In genomic region chr7:365593-365992, GRCh38 we compare ENCODE assay signal across 18 cellular contexts.
DNase-seq lines count a peak whose midpoint lies in the region; ATAC-seq, FAIRE-seq and TF ChIP-seq lines count a peak whose summit lies in the region.
"Had no signal": no experiment of that assay in that cellular context is flagged by ENCODE, and none has a peak within 500 bp of the region (broad histone marks: within the 10 kb centered on the region; RNA-seq: fewer than 3 reads in every experiment).

No MANE protein-coding gene starts in this region.

- H3K4me1 ChIP-seq in kidney (ENCODE audit: control insufficient read depth in 1 of 2, insufficient read depth in 1 of 2, low read depth in 1 of 2, low read length in 2 of 2), result peaks cover 0 to 7% of the 10 kb centered on the region in 2 donors
- H3K4me1 ChIP-seq in spleen, result peaks cover 16 to 52% (median 37%) of the 10 kb centered on the region in 6 donors
- peaks cover 10 to 35% (median 26%) of the 10 kb centered on the region in 4 donors for H3K4me1 ChIP-seq in stomach

- TF ChIP-seq POLR2A in spleen (IDR thresholded peaks at IDR 0.05) (no peak), stomach (IDR thresholded peaks at IDR 0.05) (no peak)

- H3K27ac ChIP-seq in kidney (ENCODE audit: low read depth in 2 of 2, low read length in 2 of 2) (no peak overlapping the region), spleen (no peak overlapping the region), stomach (no peak overlapping the region)
- H3K27ac ChIP-seq: HL-60, SJSA1 had no signal

- TF ChIP-seq CTCF in kidney (IDR thresholded peaks at IDR 0.05; ENCODE audit: borderline replicate concordance, extremely low read depth, insufficient read depth), result no peak
- no peak for TF ChIP-seq CTCF in spleen (IDR thresholded peaks at IDR 0.05 in 8 of 11, conservative IDR thresholded peaks at IDR 0.05 in 3 of 11)
- no peak for TF ChIP-seq CTCF in stomach (IDR thresholded peaks at IDR 0.05)

- peak; percentile 46 for DNase-seq in activated effector memory CD4-positive, alpha-beta T cell treated with anti-CD3 and anti-CD28 coated beads, Interleukin-2, amount 50 U/mL, for 16 hours
- no peak for DNase-seq in activated effector memory CD4-positive, alpha-beta T cell treated with Interleukin-2 at 50 U/mL for 16 hours
- DNase-seq in T-helper 17 cell (no peak), kidney (peak; percentile 46), spleen (peak; percentile 59), NCI-H524 (lab: John Stamatoyannopoulos, UW) (no peak), stomach (no peak), hippocampal formation (lab: John Stamatoyannopoulos, UW) (no peak)
- DNase-seq: activated CD8-positive, alpha-beta T cell treated with anti-CD3 and anti-CD28 coated beads, Interleukin-2, amount 10 ng/mL, durations not matched to agents 7 days and 5 days; anterior cingulate cortex; H9; natural killer cell; NCI-H1092; NCI-H69; stimulated activated naive CD4-positive, alpha-beta T cell treated with Interleukin-2 at 50 U/mL for 16 hours had no signal

- FAIRE-seq in kidney (lab: Jason Lieb, UNC), result no peak
- FAIRE-seq: endometrium had no signal

- H3K9ac ChIP-seq in kidney (ENCODE audit: low read length in 2 of 2), result no peak overlapping the region

- H3K9me3 ChIP-seq in T-helper 17 cell (ENCODE audit: control insufficient read depth, low read length, poor library complexity, severe bottlenecking) (no peaks in the 10 kb centered on the region), kidney (ENCODE audit: control insufficient read depth in 1 of 2, low read length in 2 of 2) (no peaks in the 10 kb centered on the region), spleen (no peaks in the 10 kb centered on the region), stomach (no peaks in the 10 kb centered on the region)
- H3K9me3 ChIP-seq: SJSA1 had no signal

- H3K27me3 ChIP-seq in spleen (replicated peaks in 1 of 7) (peaks cover 0 to 40% (median under 1%) of the 10 kb centered on the region in 7 donors), stomach (peaks cover 0 to 44% (median 0%) of the 10 kb centered on the region in 3 donors)

- H3K27me3 Mint-ChIP-seq in T-helper 17 cell, result no peaks in the 10 kb centered on the region

- ATAC-seq in T-helper 17 cell, result no peak
- ATAC-seq: activated CD8-positive, alpha-beta T cell treated with anti-CD3 and anti-CD28 coated beads, Interleukin-2, amount 10 ng/mL, durations not matched to agents 7 days and 5 days; natural killer cell had no signal

- no peaks in the 10 kb centered on the region for H3K36me3 ChIP-seq in kidney (ENCODE audit: control insufficient read depth in 1 of 2, insufficient read depth in 2 of 2, low read length in 2 of 2)
- H3K36me3 ChIP-seq in spleen, result no peaks in the 10 kb centered on the region
- no peaks in the 10 kb centered on the region for H3K36me3 ChIP-seq in stomach
- H3K36me3 ChIP-seq: SJSA1 had no signal

- intact Hi-C loops in kidney (cut with DNase I), result no loop called here
- intact Hi-C loops in spleen (cut with DNase I; ENCODE audit: low total_unique reads), result no loop called here
- intact Hi-C loops in stomach (cut with DNase I; ENCODE audit: low total_unique reads), result no loop called here

- H3K4me1 Mint-ChIP-seq in T-helper 17 cell, result peaks cover 48% of the 10 kb centered on the region

- peak overlapping the region; percentile 92 for H3K4me3 Mint-ChIP-seq in T-helper 17 cell
- H3K4me3 Mint-ChIP-seq: H9, natural killer cell had no signal

- peak overlapping the region; percentile 86 for H3K27ac Mint-ChIP-seq in T-helper 17 cell

- H3K36me3 Mint-ChIP-seq in T-helper 17 cell (ENCODE audit: low read depth), result no peaks in the 10 kb centered on the region

- TF ChIP-seq EP300 in stomach (IDR thresholded peaks at IDR 0.05), result no peak

- 82 to 88% (median 85%) methylated on average over 23 of the region's 23 CpGs for WGBS in spleen, 5 donors
- 92 to 94% (median 93%) methylated on average over 23 of the region's 23 CpGs for WGBS in stomach, 5 donors

- H3K4me3 ChIP-seq in kidney (ENCODE audit: low read length in 2 of 2) (no peak overlapping the region), spleen (no peak overlapping the region), stomach (no peak overlapping the region)
- H3K4me3 ChIP-seq: SJSA1 had no signal

Comparison
In these comparisons a context has a peak if more than half of its experiments do, and no peak if none do; other contexts are left out.
1. DNase-seq: peak in activated effector memory CD4-positive, alpha-beta T cell treated with anti-CD3 and anti-CD28 coated beads, Interleukin-2, amount 50 U/mL, for 16 hours (single experiment), kidney (single experiment) and spleen (single experiment); none in activated effector memory CD4-positive, alpha-beta T cell treated with Interleukin-2 at 50 U/mL for 16 hours (single experiment), T-helper 17 cell (0 of 3), NCI-H524 (0 of 2), stomach (single experiment) and hippocampal formation (0 of 2).